ENCODE assay signal across 19 cellular contexts in the genomic region with DNA sequence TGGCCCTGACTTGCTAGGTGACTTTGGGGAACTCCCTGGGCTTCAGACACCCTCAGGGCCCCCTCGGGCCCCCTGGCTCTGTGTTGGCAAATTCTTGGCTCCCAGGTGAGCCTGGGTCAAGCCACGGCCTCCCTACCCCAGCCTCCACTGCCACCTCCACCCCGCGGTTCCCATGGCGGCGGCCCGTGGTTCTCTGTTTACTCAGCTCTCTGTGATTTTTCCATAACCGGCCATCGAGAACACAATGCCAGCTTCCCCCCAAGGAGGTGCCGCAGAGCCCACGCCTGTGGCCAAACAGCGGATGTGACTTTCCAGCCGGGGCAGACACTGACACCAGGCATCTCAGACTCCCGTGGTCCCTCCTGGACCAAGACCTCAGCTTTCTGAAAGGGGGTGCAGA. TPM values are rescaled to one million over a fixed set of nuclear protein-coding genes. Genes with fewer than 3 reads are reported as not detected.
DNase-seq lines count a peak whose midpoint lies in the region; ATAC-seq and TF ChIP-seq lines count a peak whose summit lies in the region.
"Had no signal": no experiment of that assay in that cellular context is flagged by ENCODE, and none has a peak within 500 bp of the region (broad histone marks: within the 10 kb centered on the region; RNA-seq: fewer than 3 reads in every experiment).

No MANE protein-coding gene starts in this region.

- H4K20me1 ChIP-seq in OCI-LY7 (ENCODE audit: insufficient read depth, low read length) (no peaks in the 10 kb centered on the region), osteoblast (ENCODE audit: insufficient read depth, low read length) (no peaks in the 10 kb centered on the region)

- H3K9me3 Mint-ChIP-seq in activated T-cell treated with anti-CD3 and anti-CD28 coated beads, Interleukin-2, amount 50 U/mL, for 24 hours = no peaks in the 10 kb centered on the region
- H3K9me3 Mint-ChIP-seq: activated naive CD8-positive, alpha-beta T cell treated with anti-CD3 and anti-CD28 coated beads for 36 hours; mesothelial cell of epicardium; T-cell; type B pancreatic cell had no signal

- CTCF ChIA-PET in OCI-LY7 (lab: Charles Lee; ENCODE audit: unreplicated experiment) = no interaction called here

- ATAC-seq in right cardiac atrium = peak; percentile 38 to 70
- ATAC-seq: activated CD4-positive, alpha-beta T cell treated with anti-CD3 and anti-CD28 coated beads for 36 hours; T-cell had no signal

- TF ChIP-seq CTCF in OCI-LY7 (conservative IDR thresholded peaks at IDR 0.05; ENCODE audit: low read length) (no peak), osteoblast (IDR thresholded peaks at IDR 0.05; ENCODE audit: extremely low read depth, low read depth, low read length) (no peak)

- H3K27me3 ChIP-seq in H7 (ENCODE audit: control insufficient read depth, insufficient read depth, low read length) (no peaks in the 10 kb centered on the region), right cardiac atrium (ENCODE audit: control insufficient read depth, insufficient read depth) (no peaks in the 10 kb centered on the region), osteoblast (ENCODE audit: insufficient read depth, low read length) (no peaks in the 10 kb centered on the region)

- H3K27ac ChIP-seq in OCI-LY7 (ENCODE audit: low read depth, low read length, poor library complexity, severe bottlenecking) (no peak overlapping the region), right cardiac atrium (ENCODE audit: low read length) (no peak overlapping the region), osteoblast (ENCODE audit: low read depth, low read length) (no peak overlapping the region)

- H3K4me3 ChIP-seq in H7 (ENCODE audit: insufficient read depth, low read depth, low read length) (no peak overlapping the region), OCI-LY7 (ENCODE audit: low read depth, low read length, poor library complexity, severe bottlenecking) (no peak overlapping the region), right cardiac atrium (ENCODE audit: low read length) (no peak overlapping the region), osteoblast (ENCODE audit: insufficient read depth, low read length) (no peak overlapping the region)

- H3K4me2 ChIP-seq in OCI-LY7 (ENCODE audit: low read length) = peak overlapping the region; percentile 62; the same call in 1 of the 2 replicates
- no peak overlapping the region for H3K4me2 ChIP-seq in osteoblast (ENCODE audit: insufficient read depth, low read length)

- no peaks in the 10 kb centered on the region for H3K27me3 Mint-ChIP-seq in activated T-cell treated with anti-CD3 and anti-CD28 coated beads, Interleukin-2, amount 50 U/mL, for 24 hours
- H3K27me3 Mint-ChIP-seq: activated CD4-positive, alpha-beta T cell treated with anti-CD3 and anti-CD28 coated beads for 36 hours; activated naive CD8-positive, alpha-beta T cell treated with anti-CD3 and anti-CD28 coated beads for 36 hours; type B pancreatic cell had no signal

- no peaks in the 10 kb centered on the region for H3K4me1 Mint-ChIP-seq in activated T-cell treated with anti-CD3 and anti-CD28 coated beads, Interleukin-2, amount 50 U/mL, for 24 hours (ENCODE audit: low read depth)
- H3K4me1 Mint-ChIP-seq: activated CD4-positive, alpha-beta T cell treated with anti-CD3 and anti-CD28 coated beads for 36 hours; activated naive CD8-positive, alpha-beta T cell treated with anti-CD3 and anti-CD28 coated beads for 36 hours; mesothelial cell of epicardium had no signal

- POLR2A ChIA-PET in OCI-LY7 (lab: Charles Lee) = interaction anchor here (0.6 to 1.8 kb wide), 3 partner anchors 21 to 60 kb away, joined by 3 to 4 read pairs (median 3); no protein-coding TSS in a partner anchor

- H2AFZ ChIP-seq in OCI-LY7 (ENCODE audit: low read length) (peak overlapping the region; percentile 59; the same call in 1 of the 2 replicates), osteoblast (ENCODE audit: low read length) (no peak overlapping the region)

- BruUV-seq in OCI-LY7 (replicated peaks; lab: Mats Ljungman, UMichigan) = no TSS peak

- WGBS in right cardiac atrium = 59% methylated on average over 14 of the region's 14 CpGs

- DNase-seq in H7 (peak; percentile 53), OCI-LY7 (ENCODE audit: low spot score) (no peak), right cardiac atrium (peak in 1 of 3 donors; percentile 73), osteoblast (ENCODE audit: insufficient read length, low spot score, missing footprints) (peak; percentile 81), SIG-M5 treated with dmso at 0.1 percent for 504 hours (lab: John Stamatoyannopoulos, UW; ENCODE audit: unreplicated experiment) (no peak), AG20443 (ENCODE audit: low spot score) (no peak)
- DNase-seq in activated T-cell treated with anti-CD3 and anti-CD28 coated beads, Interleukin-2, amount 50 U/mL, for 24 hours = no peak
- DNase-seq: activated CD4-positive, alpha-beta T cell treated with anti-CD3 and anti-CD28 coated beads for 36 hours; activated naive CD8-positive, alpha-beta T cell treated with anti-CD3 and anti-CD28 coated beads for 36 hours; Caco-2; NCI-H526; nephron progenitor cell; stimulated activated CD4-positive, alpha-beta T cell treated with anti-CD3 and anti-CD28 coated beads, Interleukin-1b, Interleukin-23, amount 100 ng/mL, for 48 hours; stimulated activated naive CD4-positive, alpha-beta T cell; T-cell had no signal

- H3K36me3 ChIP-seq in H7 (replicated peaks; ENCODE audit: control insufficient read depth, insufficient read depth, low read length) (no peaks in the 10 kb centered on the region), OCI-LY7 (ENCODE audit: insufficient read depth, low read length) (no peaks in the 10 kb centered on the region), osteoblast (ENCODE audit: insufficient read depth, low read length) (no peaks in the 10 kb centered on the region)

- intact Hi-C loops in OCI-LY7 (cut with micrococcal nuclease; ENCODE audit: unreplicated experiment) (no loop called here), right cardiac atrium (cut with DNase I) (no loop called here)

- H3K9me3 ChIP-seq in OCI-LY7 (ENCODE audit: low read length) (no peaks in the 10 kb centered on the region), right cardiac atrium (ENCODE audit: control insufficient read depth, low read length) (no peaks in the 10 kb centered on the region), osteoblast (ENCODE audit: low read depth, low read length) (no peaks in the 10 kb centered on the region)
- H3K9me3 ChIP-seq: Caco-2 had no signal

- no peaks in the 10 kb centered on the region for H3K79me2 ChIP-seq in OCI-LY7 (ENCODE audit: insufficient read depth, low read depth, low read length)
- no peaks in the 10 kb centered on the region for H3K79me2 ChIP-seq in osteoblast (ENCODE audit: insufficient read depth, low read length)

- no peaks in the 10 kb centered on the region for H3K9me2 ChIP-seq in OCI-LY7 (ENCODE audit: insufficient read depth, low read length)

- no peaks in the 10 kb centered on the region for H3K36me3 Mint-ChIP-seq in activated T-cell treated with anti-CD3 and anti-CD28 coated beads, Interleukin-2, amount 50 U/mL, for 24 hours (ENCODE audit: low read depth)
- H3K36me3 Mint-ChIP-seq: activated naive CD8-positive, alpha-beta T cell treated with anti-CD3 and anti-CD28 coated beads for 36 hours; brain; mesothelial cell of epicardium; T-cell; type B pancreatic cell had no signal

- no peak overlapping the region for H3K4me3 Mint-ChIP-seq in activated T-cell treated with anti-CD3 and anti-CD28 coated beads, Interleukin-2, amount 50 U/mL, for 24 hours
- H3K4me3 Mint-ChIP-seq: activated CD4-positive, alpha-beta T cell treated with anti-CD3 and anti-CD28 coated beads for 36 hours; activated naive CD8-positive, alpha-beta T cell treated with anti-CD3 and anti-CD28 coated beads for 36 hours; brain; mesothelial cell of epicardium; nephron progenitor cell; T-cell; type B pancreatic cell had no signal

- H3K4me1 ChIP-seq in OCI-LY7 (ENCODE audit: insufficient read depth, low read length, poor library complexity, severe bottlenecking) = peaks cover 25% of the 10 kb centered on the region
- peaks cover 7% of the 10 kb centered on the region for H3K4me1 ChIP-seq in right cardiac atrium (ENCODE audit: control insufficient read depth, insufficient read depth, low read length)
- H3K4me1 ChIP-seq in osteoblast (ENCODE audit: insufficient read depth, low read length) = peaks cover 12% of the 10 kb centered on the region
- H3K4me1 ChIP-seq: Caco-2 had no signal

- H3K27ac Mint-ChIP-seq in activated T-cell treated with anti-CD3 and anti-CD28 coated beads, Interleukin-2, amount 50 U/mL, for 24 hours = no peak overlapping the region
- H3K27ac Mint-ChIP-seq: activated CD4-positive, alpha-beta T cell treated with anti-CD3 and anti-CD28 coated beads for 36 hours; activated naive CD8-positive, alpha-beta T cell treated with anti-CD3 and anti-CD28 coated beads for 36 hours; brain; mesothelial cell of epicardium; nephron progenitor cell; progenitor cell of endocrine pancreas; T-cell; type B pancreatic cell had no signal

RNA-seq across cellular contexts. Expression of gene ATP2A3, which starts 21.6 kb away (rescaled TPM):
- total RNA-seq in H7 (2014; rRNA removed; shearing (Covaris generic)) = 5.7 and 5.8 TPM in 2 replicates
- 84.0 and 108 TPM in 2 replicates for total RNA-seq in OCI-LY7 (2014; rRNA removed; shearing (Covaris generic))
- 322 and 353 TPM in 2 replicates for total RNA-seq in OCI-LY7 (2022)
- total RNA-seq in right cardiac atrium = 10 to 100 TPM; 10.5 to 16.6 (median 15.5) TPM
- 7.9 TPM for polyA plus RNA-seq in right cardiac atrium
- total RNA-seq in osteoblast = 1.4 and 1.8 TPM in 2 replicates

Comparison
In these comparisons a context has a peak if more than half of its experiments do, and no peak if none do; other contexts are left out.
1. DNase-seq: peak in H7 (single experiment) and osteoblast (single experiment); none in OCI-LY7 (single experiment), activated T-cell treated with anti-CD3 and anti-CD28 coated beads, Interleukin-2, amount 50 U/mL, for 24 hours (single experiment), SIG-M5 treated with dmso at 0.1 percent for 504 hours (single experiment) and AG20443 (single experiment).
2. RNA of gene ATP2A3, which starts 21.6 kb away (total RNA-seq): 84.0 to 353 TPM in OCI-LY7; 10.5 to 16.6 TPM in right cardiac atrium, 5.7 to 5.8 TPM in H7 and 1.4 to 1.8 TPM in osteoblast; every median in the first group is over 4 times any median in the second.